Comparison of ENCODE assay signal across 13 cellular contexts in the genomic region with DNA sequence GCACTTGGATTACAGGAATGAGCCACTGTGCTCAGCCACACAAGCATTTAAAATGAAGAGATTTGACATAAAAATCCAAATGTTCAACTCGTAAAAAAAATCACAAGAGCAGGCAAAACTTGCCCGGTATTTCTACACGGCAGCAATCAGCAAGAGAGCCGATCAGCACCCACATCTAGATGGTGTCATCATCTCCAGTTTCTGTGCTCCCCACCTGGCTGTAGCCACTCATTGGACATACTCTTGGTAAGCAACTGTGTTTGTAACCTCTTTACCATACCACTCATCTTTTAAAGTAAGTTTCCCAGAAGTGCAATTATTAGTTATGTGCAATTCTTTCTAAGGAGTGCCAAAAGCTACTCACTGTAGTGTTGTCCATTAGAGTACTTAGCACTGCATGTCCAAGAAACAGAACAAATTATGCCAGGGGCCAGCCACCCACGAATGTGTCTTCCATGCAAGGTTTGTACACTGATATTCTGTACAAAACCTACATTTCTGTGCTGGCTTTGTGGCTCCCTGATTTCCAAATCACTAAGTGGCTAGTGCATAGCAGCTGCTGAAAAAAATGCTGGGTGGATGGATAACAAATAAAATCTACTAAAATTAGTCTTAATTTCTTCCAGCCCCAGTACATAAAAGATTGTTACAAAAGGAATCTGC.
A peak's percentile ranks its signal among the peaks of the same experiment; 100 is the strongest.
DNase-seq lines count a peak whose midpoint lies in the region; ATAC-seq and TF ChIP-seq lines count a peak whose summit lies in the region.
"Had no signal": no experiment of that assay in that cellular context is flagged by ENCODE, and none has a peak within 500 bp of the region (broad histone marks: within the 10 kb centered on the region; RNA-seq: fewer than 3 reads in every experiment).

No MANE protein-coding gene starts in this region.

- no peaks in the 10 kb centered on the region for H3K9me3 Mint-ChIP-seq in activated naive CD8-positive, alpha-beta T cell (ENCODE audit: low read depth)
- peaks cover 11% of the 10 kb centered on the region for H3K9me3 Mint-ChIP-seq in activated naive CD8-positive, alpha-beta T cell treated with anti-CD3 and anti-CD28 coated beads for 36 hours

- H3K4me3 ChIP-seq in RWPE2 (ENCODE audit: severe bottlenecking) (no peak overlapping the region), upper lobe of right lung (no peak overlapping the region)

- H3K27me3 ChIP-seq in RWPE2 (ENCODE audit: insufficient read depth, poor library complexity, severe bottlenecking) (no peaks in the 10 kb centered on the region), upper lobe of right lung (no peaks in the 10 kb centered on the region)

- peaks cover 12% of the 10 kb centered on the region for H3K36me3 Mint-ChIP-seq in activated naive CD8-positive, alpha-beta T cell
- peaks cover 27% of the 10 kb centered on the region for H3K36me3 Mint-ChIP-seq in activated naive CD8-positive, alpha-beta T cell treated with anti-CD3 and anti-CD28 coated beads for 36 hours

- no peak overlapping the region for H3K4me3 Mint-ChIP-seq in activated naive CD8-positive, alpha-beta T cell
- H3K4me3 Mint-ChIP-seq in activated naive CD8-positive, alpha-beta T cell treated with anti-CD3 and anti-CD28 coated beads for 36 hours: no peak overlapping the region

- no peak for ATAC-seq in RWPE2 (ENCODE audit: low read depth)
- peak; percentile 80 for ATAC-seq in upper lobe of right lung
- ATAC-seq: esophagus mucosa had no signal

- TF ChIP-seq CTCF in RWPE2 (IDR thresholded peaks at IDR 0.05; ENCODE audit: poor library complexity, severe bottlenecking) (no peak), upper lobe of right lung (IDR thresholded peaks at IDR 0.05) (no peak)

- peaks cover 54% of the 10 kb centered on the region for H3K4me1 Mint-ChIP-seq in activated naive CD8-positive, alpha-beta T cell (ENCODE audit: low read depth)
- peaks cover 46% of the 10 kb centered on the region for H3K4me1 Mint-ChIP-seq in activated naive CD8-positive, alpha-beta T cell treated with anti-CD3 and anti-CD28 coated beads for 36 hours

- H3K36me3 ChIP-seq in RWPE2 (ENCODE audit: low read depth): no peaks in the 10 kb centered on the region; the same call in 1 of the 2 replicates
- no peaks in the 10 kb centered on the region for H3K36me3 ChIP-seq in upper lobe of right lung

- intact Hi-C loops in upper lobe of right lung (cut with DNase I): no loop called here

- H3K4me1 ChIP-seq in RWPE2 (ENCODE audit: insufficient read depth, poor library complexity, severe bottlenecking) (peaks cover 16% of the 10 kb centered on the region), upper lobe of right lung (peaks cover 13% of the 10 kb centered on the region)

- DNase-seq in activated naive CD8-positive, alpha-beta T cell treated with anti-CD3 and anti-CD28 coated beads for 36 hours: no peak
- DNase-seq in RWPE2 (ENCODE audit: low spot score): no peak
- peak; percentile 16 for DNase-seq in iris pigment epithelial cell (ENCODE audit: low read depth)
- no peak for DNase-seq in upper lobe of right lung
- DNase-seq in NCI-H526 (lab: John Stamatoyannopoulos, UW): no peak
- DNase-seq in hepatic stellate cell (ENCODE audit: low spot score): no peak
- no peak for DNase-seq in SW480 (ENCODE audit: low spot score)
- DNase-seq: activated CD4-positive, alpha-beta T cell treated with anti-CD3 and anti-CD28 coated beads for 1 hour; activated naive CD4-positive, alpha-beta T cell; NCI-H1105; stimulated activated CD4-positive, alpha-beta T cell treated with anti-CD3 and anti-CD28 coated beads, Interleukin-12 subunit alpha, Interleukin-12 subunit beta, amount 100 ng/mL, for 4 hours had no signal

- no peaks in the 10 kb centered on the region for H3K27me3 Mint-ChIP-seq in activated naive CD8-positive, alpha-beta T cell
- no peaks in the 10 kb centered on the region for H3K27me3 Mint-ChIP-seq in activated naive CD8-positive, alpha-beta T cell treated with anti-CD3 and anti-CD28 coated beads for 36 hours

- H3K9me3 ChIP-seq in RWPE2 (ENCODE audit: severe bottlenecking) (no peaks in the 10 kb centered on the region), upper lobe of right lung (no peaks in the 10 kb centered on the region)

- H3K27ac Mint-ChIP-seq in activated naive CD8-positive, alpha-beta T cell: peak overlapping the region; percentile 5
- H3K27ac Mint-ChIP-seq in activated naive CD8-positive, alpha-beta T cell treated with anti-CD3 and anti-CD28 coated beads for 36 hours: no peak overlapping the region

- peak overlapping the region; percentile 11 for H3K27ac ChIP-seq in RWPE2 (ENCODE audit: poor library complexity, severe bottlenecking)
- no peak overlapping the region for H3K27ac ChIP-seq in upper lobe of right lung
